ENCODE assay signal across 1 cellular context in genomic region chr1:26664802-26665201, GRCh38.
TF ChIP-seq lines count a peak whose summit lies in the region.

No MANE protein-coding gene starts in this region.

TF ChIP-seq in K562, 482 proteins besides CTCF, POLR2A, EP300 and RAD21 (continued from another document):
- TF ChIP-seq, protein P1, sequence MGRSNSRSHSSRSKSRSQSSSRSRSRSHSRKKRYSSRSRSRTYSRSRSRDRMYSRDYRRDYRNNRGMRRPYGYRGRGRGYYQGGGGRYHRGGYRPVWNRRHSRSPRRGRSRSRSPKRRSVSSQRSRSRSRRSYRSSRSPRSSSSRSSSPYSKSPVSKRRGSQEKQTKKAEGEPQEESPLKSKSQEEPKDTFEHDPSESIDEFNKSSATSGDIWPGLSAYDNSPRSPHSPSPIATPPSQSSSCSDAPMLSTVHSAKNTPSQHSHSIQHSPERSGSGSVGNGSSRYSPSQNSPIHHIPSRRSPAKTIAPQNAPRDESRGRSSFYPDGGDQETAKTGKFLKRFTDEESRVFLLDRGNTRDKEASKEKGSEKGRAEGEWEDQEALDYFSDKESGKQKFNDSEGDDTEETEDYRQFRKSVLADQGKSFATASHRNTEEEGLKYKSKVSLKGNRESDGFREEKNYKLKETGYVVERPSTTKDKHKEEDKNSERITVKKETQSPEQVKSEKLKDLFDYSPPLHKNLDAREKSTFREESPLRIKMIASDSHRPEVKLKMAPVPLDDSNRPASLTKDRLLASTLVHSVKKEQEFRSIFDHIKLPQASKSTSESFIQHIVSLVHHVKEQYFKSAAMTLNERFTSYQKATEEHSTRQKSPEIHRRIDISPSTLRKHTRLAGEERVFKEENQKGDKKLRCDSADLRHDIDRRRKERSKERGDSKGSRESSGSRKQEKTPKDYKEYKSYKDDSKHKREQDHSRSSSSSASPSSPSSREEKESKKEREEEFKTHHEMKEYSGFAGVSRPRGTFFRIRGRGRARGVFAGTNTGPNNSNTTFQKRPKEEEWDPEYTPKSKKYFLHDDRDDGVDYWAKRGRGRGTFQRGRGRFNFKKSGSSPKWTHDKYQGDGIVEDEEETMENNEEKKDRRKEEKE (IDR thresholded peaks at IDR 0.05; ENCODE audit: borderline replicate concordance in 1 of 2, control insufficient read depth in 1 of 2, low read depth in 2 of 2, low read length in 1 of 2), result no peak
- TF ChIP-seq ESRRB (CRISPR knock-in tag; IDR thresholded peaks at IDR 0.05; ENCODE audit: borderline replicate concordance) (no peak), HMGXB4 (CRISPR knock-in tag; IDR thresholded peaks at IDR 0.05) (no peak), ARID1B (IDR thresholded peaks at IDR 0.05) (no peak), DPF2 (IDR thresholded peaks at IDR 0.05) (no peak), FOXJ3 (CRISPR knock-in tag; IDR thresholded peaks at IDR 0.05) (no peak), GTF2B (IDR thresholded peaks at IDR 0.05; ENCODE audit: extremely low read depth, insufficient read length) (no peak), NFATC3 (IDR thresholded peaks at IDR 0.05) (no peak)
